In the genomic region with DNA sequence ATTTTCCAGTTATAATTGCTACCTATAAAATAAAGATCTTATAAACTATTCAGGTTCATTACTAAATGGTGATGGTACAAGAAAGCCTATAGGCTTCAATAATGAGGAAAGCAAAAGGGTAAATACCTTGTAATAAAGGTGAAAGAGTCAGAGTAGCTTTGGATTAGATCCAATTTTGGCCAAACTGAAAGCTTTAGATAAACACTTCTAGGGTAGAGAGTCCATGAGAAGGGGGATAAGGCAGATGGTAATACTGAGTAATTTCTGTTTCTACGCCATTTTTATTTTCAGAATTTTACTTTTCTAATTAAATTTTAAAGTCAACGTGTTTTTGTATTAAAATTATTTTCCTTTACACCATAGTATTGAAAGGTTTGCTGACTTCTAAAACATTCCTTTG, we compare ENCODE assay signal across 30 cellular contexts. TPM values are rescaled to one million over a fixed set of nuclear protein-coding genes. Genes with fewer than 3 reads are reported as not detected.
DNase-seq lines count a peak whose midpoint lies in the region; ATAC-seq, FAIRE-seq and TF ChIP-seq lines count a peak whose summit lies in the region.
"Had no signal": no experiment of that assay in that cellular context is flagged by ENCODE, and none has a peak within 500 bp of the region (broad histone marks: within the 10 kb centered on the region; RNA-seq: fewer than 3 reads in every experiment).

No MANE protein-coding gene starts in this region.

- no peak overlapping the region for H3K27ac ChIP-seq in CD8-positive, alpha-beta memory T cell (ENCODE audit: low read depth, low read length)
- peak overlapping the region; percentile 10; the same call in 1 of the 3 replicates for H3K27ac ChIP-seq in K562 (ENCODE audit: extremely low read depth, low read depth, low read length)
- peak overlapping the region; percentile 14 for H3K27ac ChIP-seq in naive thymus-derived CD4-positive, alpha-beta T cell (ENCODE audit: low read depth, low read length)
- no peak overlapping the region for H3K27ac ChIP-seq in caudate nucleus (ENCODE audit: low read depth, low read length)
- H3K27ac ChIP-seq: BLaER1, cardiac muscle cell, psoas muscle, sigmoid colon, thyroid gland, vagina had no signal

- no TSS peak for BruUV-seq in K562 (replicated peaks; lab: Mats Ljungman, UMichigan)

- POLR2A ChIA-PET in CD8-positive, alpha-beta memory T cell (lab: Charles Lee): interaction anchor here (1.0 to 1.6 kb wide), 3 partner anchors 9 to 23 kb away, joined by 3 to 5 read pairs (median 3); partner anchors contain the start of gene CASP8
- POLR2A ChIA-PET in K562 (lab: Yijun Ruan, JAX): interaction anchor here (1.5 kb wide), 1 partner anchor 10 kb away, joined by 4 read pairs; no protein-coding TSS in a partner anchor
- POLR2A ChIA-PET in naive thymus-derived CD4-positive, alpha-beta T cell (lab: Charles Lee): interaction anchor here (0.6 to 1.3 kb wide), 4 partner anchors 8 to 59 kb away, joined by 3 to 6 read pairs (median 3); partner anchors contain the start of gene CASP8
- POLR2A ChIA-PET in activated CD8-positive, alpha-beta T cell treated with anti-CD3 and anti-CD28 coated beads, Interleukin-2, amount 10 ng/mL, durations not matched to agents 7 days and 5 days (lab: Charles Lee): interaction anchor here (1.0 kb wide), 1 partner anchor 10 kb away, joined by 3 read pairs; the partner anchor contains the start of gene CASP8

- TF ChIP-seq POLR2A in K562 (conservative IDR thresholded peaks at IDR 0.05): no peak

- H3K4me1 ChIP-seq in CD8-positive, alpha-beta memory T cell (ENCODE audit: insufficient read depth, low read length): peaks cover 78% of the 10 kb centered on the region
- peaks cover 0 to 8% of the 10 kb centered on the region in 2 experiments; a peak in 3 of 5 replicates for H3K4me1 ChIP-seq in K562 (replicated peaks in 1 of 2; ENCODE audit: control insufficient read depth in 2 of 2, insufficient read depth in 2 of 2, low read length in 2 of 2)
- H3K4me1 ChIP-seq in naive thymus-derived CD4-positive, alpha-beta T cell (ENCODE audit: control insufficient read depth in 2 of 2, insufficient read depth in 2 of 2, low read length in 2 of 2): peaks cover 27 to 84% of the 10 kb centered on the region in 2 donors
- H3K4me1 ChIP-seq: psoas muscle, sigmoid colon, thyroid gland, vagina had no signal

- peaks cover 4 to 89% (median 44%) of the 10 kb centered on the region in 3 donors for H3K36me3 Mint-ChIP-seq in CD8-positive, alpha-beta memory T cell
- H3K36me3 Mint-ChIP-seq in IgD-negative memory B cell: no peaks in the 10 kb centered on the region
- H3K36me3 Mint-ChIP-seq in naive thymus-derived CD4-positive, alpha-beta T cell: peaks cover 17 to 60% (median 47%) of the 10 kb centered on the region in 5 donors
- peaks cover 76% of the 10 kb centered on the region for H3K36me3 Mint-ChIP-seq in activated CD8-positive, alpha-beta T cell treated with anti-CD3 and anti-CD28 coated beads, Interleukin-2, amount 10 ng/mL, durations not matched to agents 7 days and 5 days (ENCODE audit: low read depth)

- no peaks in the 10 kb centered on the region for H3K27me3 ChIP-seq in CD8-positive, alpha-beta memory T cell (ENCODE audit: insufficient read depth, low read length, poor library complexity, severe bottlenecking)
- no peaks in the 10 kb centered on the region for H3K27me3 ChIP-seq in K562 (ENCODE audit: control insufficient read depth in 2 of 2, insufficient read depth in 2 of 2, low read length in 2 of 2)
- H3K27me3 ChIP-seq in naive thymus-derived CD4-positive, alpha-beta T cell (ENCODE audit: control insufficient read depth in 2 of 2, insufficient read depth in 2 of 2, low read length in 2 of 2): no peaks in the 10 kb centered on the region
- H3K27me3 ChIP-seq: BLaER1, cardiac muscle cell, sigmoid colon, thyroid gland, vagina had no signal

- no peaks in the 10 kb centered on the region for H3K9me3 ChIP-seq in CD8-positive, alpha-beta memory T cell (ENCODE audit: low read length)
- no peaks in the 10 kb centered on the region for H3K9me3 ChIP-seq in K562 (replicated peaks; ENCODE audit: control insufficient read depth, insufficient read depth, low read depth, low read length)
- no peaks in the 10 kb centered on the region for H3K9me3 ChIP-seq in naive thymus-derived CD4-positive, alpha-beta T cell (ENCODE audit: control insufficient read depth in 2 of 3, low read length in 3 of 3)
- H3K9me3 ChIP-seq: BLaER1, psoas muscle, sigmoid colon, thyroid gland, vagina had no signal

- no peaks in the 10 kb centered on the region for H3K9me1 ChIP-seq in K562 (ENCODE audit: control insufficient read depth, insufficient read depth, low read length)

- no peak for TF ChIP-seq EP300 in K562 (IDR thresholded peaks at IDR 0.05; ENCODE audit: low read length)

- CTCF ChIA-PET in CD8-positive, alpha-beta memory T cell (lab: Charles Lee): interaction anchor here (0.8 to 18.6 kb wide), 6 partner anchors 9 to 36 kb away, joined by 3 to 185 read pairs (median 7); partner anchors contain the start of gene CASP8
- CTCF ChIA-PET in K562 (lab: Yijun Ruan, JAX; ENCODE audit: low intra/inter-chr PET ratio): no interaction called here
- CTCF ChIA-PET in naive thymus-derived CD4-positive, alpha-beta T cell (lab: Charles Lee): interaction anchor here (0.6 to 2.6 kb wide), 5 partner anchors 8 to 174 kb away, joined by 4 to 9 read pairs (median 4); partner anchors contain the start of gene CASP8
- CTCF ChIA-PET in activated CD8-positive, alpha-beta T cell treated with anti-CD3 and anti-CD28 coated beads, Interleukin-2, amount 10 ng/mL, durations not matched to agents 7 days and 5 days (lab: Charles Lee): interaction anchor here (0.6 to 1.9 kb wide), 7 partner anchors 10 to 94 kb away, joined by 3 to 7 read pairs (median 4); partner anchors contain the start of gene CASP10

- no peak overlapping the region for H3K4me2 ChIP-seq in K562 (ENCODE audit: insufficient read depth, low read length)
- H3K4me2 ChIP-seq: BLaER1 had no signal

- H3K27me3 Mint-ChIP-seq in CD8-positive, alpha-beta memory T cell: no peaks in the 10 kb centered on the region
- H3K27me3 Mint-ChIP-seq in IgD-negative memory B cell: no peaks in the 10 kb centered on the region
- H3K27me3 Mint-ChIP-seq in naive thymus-derived CD4-positive, alpha-beta T cell: no peaks in the 10 kb centered on the region
- no peaks in the 10 kb centered on the region for H3K27me3 Mint-ChIP-seq in activated CD8-positive, alpha-beta T cell treated with anti-CD3 and anti-CD28 coated beads, Interleukin-2, amount 10 ng/mL, durations not matched to agents 7 days and 5 days (ENCODE audit: low read depth)
- H3K27me3 Mint-ChIP-seq: activated CD8-positive, alpha-beta T cell treated with anti-CD3 and anti-CD28 coated beads for 36 hours; naive B cell had no signal

- intact Hi-C loops in K562 (cut with micrococcal nuclease): no loop called here
- intact Hi-C loops in naive thymus-derived CD4-positive, alpha-beta T cell (cut with micrococcal nuclease): loop anchor here in 1 of 2 donors (5.0 kb wide), 1 partner anchor 32 kb away; no protein-coding TSS in a partner anchor

- no peaks in the 10 kb centered on the region for H4K20me1 ChIP-seq in K562 (replicated peaks; ENCODE audit: control insufficient read depth, insufficient read depth, low read length)

- H3K27ac Mint-ChIP-seq in CD8-positive, alpha-beta memory T cell: peak overlapping the region; percentile 38 to 90 (median 79)
- peak overlapping the region in 2 of 3 donors; percentile 46 to 83 for H3K27ac Mint-ChIP-seq in IgD-negative memory B cell
- peak overlapping the region in 7 of 9 donors; percentile 14 to 89 (median 70) for H3K27ac Mint-ChIP-seq in naive thymus-derived CD4-positive, alpha-beta T cell
- H3K27ac Mint-ChIP-seq in activated CD8-positive, alpha-beta T cell treated with anti-CD3 and anti-CD28 coated beads, Interleukin-2, amount 10 ng/mL, durations not matched to agents 7 days and 5 days: no peak overlapping the region

- H2AFZ ChIP-seq in K562 (ENCODE audit: low read depth, low read length): no peak overlapping the region

- H3K9ac ChIP-seq in K562 (ENCODE audit: insufficient read depth in 1 of 2, low read depth in 2 of 2, low read length in 2 of 2): no peak overlapping the region
- H3K9ac ChIP-seq: BLaER1 had no signal

- WGBS in K562 (ENCODE audit: insufficient coverage, low coverage, missing lambda C conversion rate): 15% methylated on average over 2 of the region's 2 CpGs

- H3K4me3 ChIP-seq in CD8-positive, alpha-beta memory T cell (ENCODE audit: low read length): no peak overlapping the region
- no peak overlapping the region for H3K4me3 ChIP-seq in K562
- no peak overlapping the region for H3K4me3 ChIP-seq in naive thymus-derived CD4-positive, alpha-beta T cell (ENCODE audit: low read length)
- H3K4me3 ChIP-seq: BLaER1, cardiac muscle cell, psoas muscle, sigmoid colon, thyroid gland, vagina had no signal

- no peak for DNase-seq in CD8-positive, alpha-beta memory T cell
- peak in 2 of 4 experiments; percentile 35 to 40 for DNase-seq in K562 (ENCODE audit: extremely low read depth in 1 of 4, low spot score in 3 of 4)
- DNase-seq in naive thymus-derived CD4-positive, alpha-beta T cell: no peak
- DNase-seq in caudate nucleus (lab: John Stamatoyannopoulos, UW): no peak
- no peak for DNase-seq in activated CD8-positive, alpha-beta T cell treated with anti-CD3 and anti-CD28 coated beads, Interleukin-2, amount 10 ng/mL, durations not matched to agents 7 days and 5 days
- DNase-seq: activated CD8-positive, alpha-beta T cell treated with anti-CD3 and anti-CD28 coated beads for 36 hours; activated T-cell treated with anti-CD3 and anti-CD28 coated beads for 4 hours; cortex of kidney; HCEC 1CT; islet precursor cell; midbrain; naive B cell; NCI-H1694 treated with DMSO at 0.1 percent for 48 hours; NCI-H2171; NCI-H524; psoas muscle; Right ventricle myocardium superior; sigmoid colon; stimulated activated CD4-positive, alpha-beta T cell treated with anti-CD3 and anti-CD28 coated beads, Interleukin-12 subunit alpha, Interleukin-12 subunit beta, amount 100 ng/mL, for 4 hours; stimulated activated CD4-positive, alpha-beta T cell treated with anti-CD3 and anti-CD28 coated beads, Interleukin-2, amount 100 ng/mL, for 48 hours; thyroid gland had no signal

- in situ Hi-C loops in K562 (cut with MboI): no loop called here

- peaks cover 85 to 94% (median 92%) of the 10 kb centered on the region in 3 donors for H3K4me1 Mint-ChIP-seq in CD8-positive, alpha-beta memory T cell
- H3K4me1 Mint-ChIP-seq in IgD-negative memory B cell: peaks cover 16 to 40% (median 33%) of the 10 kb centered on the region in 3 donors
- H3K4me1 Mint-ChIP-seq in naive thymus-derived CD4-positive, alpha-beta T cell: peaks cover 52 to 88% (median 83%) of the 10 kb centered on the region in 7 donors
- peaks cover 47% of the 10 kb centered on the region for H3K4me1 Mint-ChIP-seq in activated CD8-positive, alpha-beta T cell treated with anti-CD3 and anti-CD28 coated beads, Interleukin-2, amount 10 ng/mL, durations not matched to agents 7 days and 5 days (ENCODE audit: low read depth)

- FAIRE-seq in K562 (lab: Jason Lieb, UNC): peak; percentile 11
- FAIRE-seq: astrocyte had no signal

- TF ChIP-seq CTCF in K562 (IDR thresholded peaks at IDR 0.05 in 2 of 3, conservative IDR thresholded peaks at IDR 0.05 in 1 of 3; ENCODE audit: insufficient read depth in 2 of 3, low read depth in 1 of 3, low read length in 3 of 3): no peak

- peak overlapping the region in 2 of 7 donors; percentile 5 to 38 for H3K4me3 Mint-ChIP-seq in CD8-positive, alpha-beta memory T cell
- no peak overlapping the region for H3K4me3 Mint-ChIP-seq in IgD-negative memory B cell
- no peak overlapping the region for H3K4me3 Mint-ChIP-seq in naive thymus-derived CD4-positive, alpha-beta T cell
- no peak overlapping the region for H3K4me3 Mint-ChIP-seq in activated CD8-positive, alpha-beta T cell treated with anti-CD3 and anti-CD28 coated beads, Interleukin-2, amount 10 ng/mL, durations not matched to agents 7 days and 5 days
- H3K4me3 Mint-ChIP-seq: activated CD8-positive, alpha-beta T cell treated with anti-CD3 and anti-CD28 coated beads for 36 hours; naive B cell had no signal

- peaks cover 68% of the 10 kb centered on the region for H3K36me3 ChIP-seq in CD8-positive, alpha-beta memory T cell (ENCODE audit: insufficient read depth, low read length)
- H3K36me3 ChIP-seq in K562 (ENCODE audit: control insufficient read depth, insufficient read depth, low read length): peaks cover 50% of the 10 kb centered on the region; the same call in 2 of the 3 replicates
- peaks cover 14 to 80% (median 43%) of the 10 kb centered on the region in 3 experiments for H3K36me3 ChIP-seq in naive thymus-derived CD4-positive, alpha-beta T cell (ENCODE audit: control insufficient read depth in 2 of 3, insufficient read depth in 3 of 3, low read length in 3 of 3)
- H3K36me3 ChIP-seq: cardiac muscle cell had no signal

- H3K9me3 Mint-ChIP-seq in CD8-positive, alpha-beta memory T cell: no peaks in the 10 kb centered on the region
- H3K9me3 Mint-ChIP-seq in IgD-negative memory B cell: no peaks in the 10 kb centered on the region
- H3K9me3 Mint-ChIP-seq in naive thymus-derived CD4-positive, alpha-beta T cell: no peaks in the 10 kb centered on the region
- no peaks in the 10 kb centered on the region for H3K9me3 Mint-ChIP-seq in activated CD8-positive, alpha-beta T cell treated with anti-CD3 and anti-CD28 coated beads, Interleukin-2, amount 10 ng/mL, durations not matched to agents 7 days and 5 days (ENCODE audit: insufficient read depth)
- H3K9me3 Mint-ChIP-seq: activated CD8-positive, alpha-beta T cell treated with anti-CD3 and anti-CD28 coated beads for 36 hours; naive B cell had no signal

- TF ChIP-seq RAD21 in K562 (CRISPR knock-in tag; conservative IDR thresholded peaks at IDR 0.05 in 1 of 2, IDR thresholded peaks at IDR 0.05 in 1 of 2): no peak

- peaks cover 6% of the 10 kb centered on the region; the same call in 2 of the 3 replicates for H3K79me2 ChIP-seq in K562 (ENCODE audit: control insufficient read depth, insufficient read depth, low read length)

- ATAC-seq in K562: peak; percentile 75
- no peak for ATAC-seq in naive thymus-derived CD4-positive, alpha-beta T cell
- no peak for ATAC-seq in HG02840 (IDR thresholded peaks at IDR 0.05; ENCODE audit: low FRiP score, unreplicated experiment)
- ATAC-seq in activated CD8-positive, alpha-beta T cell treated with anti-CD3 and anti-CD28 coated beads, Interleukin-2, amount 10 ng/mL, durations not matched to agents 7 days and 5 days: no peak
- ATAC-seq: activated CD4-positive, CD25-positive, alpha-beta regulatory T cell treated with anti-CD3 and anti-CD28 coated beads, Interleukin-2, amount 50 U/mL, for 24 hours; activated CD8-positive, alpha-beta T cell treated with anti-CD3 and anti-CD28 coated beads for 36 hours; Panc1; psoas muscle; SK-N-SH treated with all-trans-retinoic acid at 6 μM for 48 hours had no signal

RNA-seq across cellular contexts. Expression of gene CASP8, which starts 9.4 kb away (rescaled TPM):
- 10 to 100 TPM; 48.1 to 55.5 TPM for total RNA-seq in CD8-positive, alpha-beta memory T cell
- 108 TPM for polyA plus RNA-seq in CD8-positive, alpha-beta memory T cell
- 56.1 TPM for polyA plus RNA-seq in IgD-negative memory B cell
- 15.2 and 30.8 TPM in 2 replicates for total RNA-seq in K562 (2011; cell fraction: chromatin; rRNA removed; ENCODE audit: low replicate concordance)
- total RNA-seq in K562 (2011; cell fraction: nucleolus; rRNA removed): 10.2 and 12.5 TPM in 2 replicates
- 12.8 and 16.9 TPM in 2 replicates for total RNA-seq in K562 (2011; cell fraction: nucleoplasm; rRNA removed)
- total RNA-seq in K562 (2014; rRNA removed): 20.9 and 23.2 TPM in 2 replicates
- 27.7 and 32.8 TPM in 2 replicates for total RNA-seq in K562 (2014; rRNA removed; fragmentation: Illumina TruSeq; extraction: Trizol)
- total RNA-seq in K562 (2015; rRNA removed; fragmentation: Illumina TruSeq; extraction: Trizol): 27.7 and 31.4 TPM in 2 replicates
- 17.9 and 21.6 TPM in 2 replicates for total RNA-seq in K562 (2021)
- 15.1 and 16.6 TPM in 2 replicates for polyA plus RNA-seq in K562 (2011; rRNA removed)
- polyA plus RNA-seq in K562 (2011; cell fraction: cytosol; rRNA removed): 7.0 and 11.9 TPM in 2 replicates
- polyA plus RNA-seq in K562 (2011; cell fraction: nucleus; rRNA removed): 19.5 and 20.9 TPM in 2 replicates
- polyA plus RNA-seq in K562 (2012): 15.1 and 20.9 TPM in 2 replicates
- 20.7 and 24.8 TPM in 2 replicates for polyA plus RNA-seq in K562 (2014; fragmentation: Illumina TruSeq; extraction: Trizol)
- 10 to 100 TPM; 10.2 to 19.3 TPM for polyA plus RNA-seq in K562 (2014; fragmentation: Nextera tagmentation; extraction: Ambion mirVana)
- polyA plus RNA-seq in K562 (2014; rRNA removed): 15.5 and 19.4 TPM in 2 replicates
- polyA minus RNA-seq in K562 (2011; rRNA and poly(A)+ RNA removed): 22.1 and 23.8 TPM in 2 replicates
- 7.6 and 10.8 TPM in 2 replicates for polyA minus RNA-seq in K562 (2011; cell fraction: cytosol; rRNA and poly(A)+ RNA removed)
- 9.6 and 14.7 TPM in 2 replicates for polyA minus RNA-seq in K562 (2011; cell fraction: nucleus; rRNA and poly(A)+ RNA removed)
- total RNA-seq in naive thymus-derived CD4-positive, alpha-beta T cell: 100 to 1,000 TPM in 3 of 5 experiments, 10 to 100 TPM in 2; 84.9 to 159 (median 150) TPM
- polyA plus RNA-seq in naive thymus-derived CD4-positive, alpha-beta T cell: 10 to 100 TPM; 38.9 to 78.1 TPM
- 10 to 100 TPM; 62.7 to 63.2 TPM for total RNA-seq in activated CD8-positive, alpha-beta T cell treated with anti-CD3 and anti-CD28 coated beads, Interleukin-2, amount 10 ng/mL, durations not matched to agents 7 days and 5 days

Comparison
In these comparisons a context has a peak if more than half of its experiments do, and no peak if none do; other contexts are left out.
1. H3K27ac ChIP-seq: peak in K562 (single experiment) and naive thymus-derived CD4-positive, alpha-beta T cell (single experiment); none in CD8-positive, alpha-beta memory T cell (single experiment) and caudate nucleus (single experiment).